ENCODE assay signal across 7 cellular contexts in the genomic region with DNA sequence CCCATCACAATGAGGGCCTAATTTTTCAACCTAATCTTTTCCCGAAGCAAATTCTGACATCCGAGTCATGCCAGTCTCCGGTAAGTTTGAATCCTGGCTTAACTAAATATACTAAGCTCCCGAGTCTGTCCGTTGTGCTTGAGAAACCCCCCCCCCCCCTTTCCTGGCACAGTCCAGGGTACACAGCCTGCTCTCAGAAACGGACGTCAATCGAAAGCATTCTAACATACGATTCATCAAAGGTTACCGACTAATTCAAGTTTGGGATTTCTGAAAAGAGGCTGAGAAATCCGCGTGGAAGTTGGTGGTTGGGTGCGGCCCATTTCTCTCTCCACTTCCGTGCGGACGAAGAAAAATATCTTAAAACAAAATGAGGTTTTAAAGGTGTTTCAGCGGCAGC. TPM values are rescaled to one million over a fixed set of nuclear protein-coding genes. Genes with fewer than 3 reads are reported as not detected.
A peak's percentile ranks its signal among the peaks of the same experiment; 100 is the strongest.
DNase-seq lines count a peak whose midpoint lies in the region; ATAC-seq and TF ChIP-seq lines count a peak whose summit lies in the region.
"Had no signal": no experiment of that assay in that cellular context is flagged by ENCODE, and none has a peak within 500 bp of the region (broad histone marks: within the 10 kb centered on the region; RNA-seq: fewer than 3 reads in every experiment).

No MANE protein-coding gene starts in this region.

- no peak for ATAC-seq in omental fat pad (ENCODE audit: low FRiP score)
- ATAC-seq in HG03439 (IDR thresholded peaks at IDR 0.05; ENCODE audit: unreplicated experiment), result no peak

- H3K4me3 ChIP-seq in colonic mucosa, result peak overlapping the region; percentile 68

- H3K27me3 Mint-ChIP-seq in IgD-negative memory B cell (no peaks in the 10 kb centered on the region), progenitor cell of endocrine pancreas (peaks cover 17% of the 10 kb centered on the region)

- intact Hi-C loops in colonic mucosa (cut with DNase I), result no loop called here

- no peaks in the 10 kb centered on the region for H3K27me3 ChIP-seq in colonic mucosa

- H3K27ac ChIP-seq in colonic mucosa, result no peak overlapping the region

- peak overlapping the region; percentile 70 to 77 for H3K9ac ChIP-seq in colonic mucosa (ENCODE audit: low read depth in 2 of 2, low read length in 2 of 2)

- H3K4me1 Mint-ChIP-seq in IgD-negative memory B cell, result peaks cover 31 to 37% (median 31%) of the 10 kb centered on the region in 3 donors
- H3K4me1 Mint-ChIP-seq in progenitor cell of endocrine pancreas (ENCODE audit: low read depth), result peaks cover 15% of the 10 kb centered on the region

- no peaks in the 10 kb centered on the region for H3K36me3 ChIP-seq in colonic mucosa

- H3K4me3 Mint-ChIP-seq in IgD-negative memory B cell (peak overlapping the region; percentile 96 to 99 (median 98)), progenitor cell of endocrine pancreas (ENCODE audit: low read depth) (peak overlapping the region; percentile 90)

- peaks cover 2% of the 10 kb centered on the region for H3K36me3 Mint-ChIP-seq in IgD-negative memory B cell
- peaks cover 2% of the 10 kb centered on the region for H3K36me3 Mint-ChIP-seq in progenitor cell of endocrine pancreas (ENCODE audit: insufficient read depth)

- H3K27ac Mint-ChIP-seq in IgD-negative memory B cell (peak overlapping the region; percentile 96 to 97 (median 96)), progenitor cell of endocrine pancreas (peak overlapping the region; percentile 94)

- H3K9me3 ChIP-seq in colonic mucosa, result no peaks in the 10 kb centered on the region

- DNase-seq in colonic mucosa, result no peak
- DNase-seq in progenitor cell of endocrine pancreas (ENCODE audit: low spot score, unreplicated experiment), result no peak
- DNase-seq in omental fat pad (ENCODE audit: low spot score), result no peak
- no peak for DNase-seq in stimulated activated naive CD4-positive, alpha-beta T cell (lab: John Stamatoyannopoulos, UW)

- peaks cover 10% of the 10 kb centered on the region for H3K4me1 ChIP-seq in colonic mucosa

- TF ChIP-seq CTCF in colonic mucosa (IDR thresholded peaks at IDR 0.05) (no peak), progenitor cell of endocrine pancreas (IDR thresholded peaks at IDR 0.05; ENCODE audit: unreplicated experiment) (no peak), omental fat pad (IDR thresholded peaks at IDR 0.05) (no peak)

- H3K9me3 Mint-ChIP-seq in IgD-negative memory B cell (no peaks in the 10 kb centered on the region), progenitor cell of endocrine pancreas (ENCODE audit: low read depth) (no peaks in the 10 kb centered on the region)

RNA-seq across cellular contexts. Expression of a gene that starts 0.6 kb away (rescaled TPM):
- polyA plus RNA-seq in IgD-negative memory B cell, result 72.3 TPM
- 10 to 100 TPM; 20.8 to 27.4 TPM for total RNA-seq in colonic mucosa
- total RNA-seq in progenitor cell of endocrine pancreas, result 45.0 and 46.2 TPM in 2 replicates
- 10 to 100 TPM; 31.8 to 50.2 (median 35.8) TPM for total RNA-seq in omental fat pad

RNA-seq across cellular contexts. Expression of a gene that starts 17.2 kb away (rescaled TPM):
- polyA plus RNA-seq in IgD-negative memory B cell, result not detected
- total RNA-seq in colonic mucosa (1 to 10 TPM in 1 of 2 donors, under 1 TPM in 1; 0.52 to 1.1 TPM), progenitor cell of endocrine pancreas (not detected in 2 replicates), omental fat pad (1 to 10 TPM in 2 of 4 donors, under 1 TPM in 1, not detected in 1; 0.74 to 5.2 (median 1.8) TPM)
- total RNA-seq: dermis microvascular lymphatic vessel endothelial cell had no signal

RNA-seq across cellular contexts. Expression of a gene that starts 33.2 kb away (rescaled TPM):
- 0.58 TPM for polyA plus RNA-seq in IgD-negative memory B cell
- total RNA-seq in colonic mucosa (under 1 TPM; 0.72 to 0.90 TPM), progenitor cell of endocrine pancreas (not detected in 2 replicates), omental fat pad (1 to 10 TPM in 2 of 4 donors, under 1 TPM in 1, not detected in 1; 0.46 to 3.5 (median 1.7) TPM)

RNA-seq across cellular contexts. Expression of a gene that starts 45.7 kb away (rescaled TPM):
- polyA plus RNA-seq in IgD-negative memory B cell, result not detected
- total RNA-seq in colonic mucosa (not detected), progenitor cell of endocrine pancreas (not detected in 2 replicates), omental fat pad (1 to 10 TPM in 2 of 4 donors, not detected in 2; 1.3 to 1.6 TPM)

RNA-seq across cellular contexts. Expression of a gene that starts 49.3 kb away (rescaled TPM):
- polyA plus RNA-seq in IgD-negative memory B cell, result 111 TPM
- total RNA-seq in colonic mucosa (100 to 1,000 TPM in 1 of 2 donors, 10 to 100 TPM in 1; 79.3 to 141 TPM), progenitor cell of endocrine pancreas (2.7 and 3.2 TPM in 2 replicates), omental fat pad (100 to 1,000 TPM in 1 of 4 donors, 10 to 100 TPM in 3; 42.7 to 135 (median 61.2) TPM)
